20 cellular contexts compared by ENCODE assay signal in the genomic region with DNA sequence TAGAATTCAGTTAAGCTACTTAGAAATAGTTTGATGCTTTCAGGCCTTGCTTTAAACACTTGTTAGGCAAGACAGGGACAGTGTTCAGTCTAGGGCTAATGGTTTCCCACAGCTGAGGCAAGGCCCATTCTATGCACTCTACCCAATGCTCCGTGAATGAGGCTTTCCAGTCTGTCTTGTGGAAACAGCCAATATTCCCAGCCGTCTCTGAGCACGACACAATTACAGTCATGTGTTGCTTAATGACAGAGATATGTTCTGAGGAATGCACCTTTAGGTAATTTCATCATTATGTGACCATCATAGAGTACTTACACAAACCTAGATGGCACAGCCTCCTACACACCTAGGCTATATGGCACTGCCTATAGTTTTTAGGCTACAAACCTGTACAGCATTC.
"Had no signal": no experiment of that assay in that cellular context is flagged by ENCODE, and none has a peak within 500 bp of the region (broad histone marks: within the 10 kb centered on the region; RNA-seq: fewer than 3 reads in every experiment).

No MANE protein-coding gene starts in this region.

- H3K4me1 ChIP-seq: right atrium auricular region, sigmoid colon, suprapubic skin, thyroid gland, upper lobe of left lung, uterus had no signal

- H2AFZ ChIP-seq: hepatocyte had no signal

- H3K27me3 ChIP-seq: foreskin keratinocyte, hepatocyte, right atrium auricular region, sigmoid colon, suprapubic skin, thyroid gland, upper lobe of left lung, uterus had no signal

- H3K36me3 ChIP-seq: right atrium auricular region, sigmoid colon, suprapubic skin, thyroid gland, upper lobe of left lung, uterus had no signal

- H3K9me3 ChIP-seq: right atrium auricular region, sigmoid colon, suprapubic skin, thyroid gland, upper lobe of left lung, uterus had no signal

- H3K4me3 ChIP-seq: coronary artery, dorsolateral prefrontal cortex, hepatocyte, right atrium auricular region, sigmoid colon, skin epidermis, suprapubic skin, thyroid gland, upper lobe of left lung, uterus had no signal

- DNase-seq: dorsolateral prefrontal cortex; effector CD8-positive, alpha-beta T cell; erythroblast; foreskin keratinocyte; kidney glomerular epithelial cell; naive thymus-derived CD4-positive, alpha-beta T cell; nephron progenitor cell; posterior cingulate gyrus; sigmoid colon; stimulated activated CD4-positive, alpha-beta T cell treated with anti-CD3 and anti-CD28 coated beads, Interleukin-4, amount 100 ng/mL, for 1 hour; stimulated activated CD8-positive, alpha-beta memory T cell treated with anti-CD3 and anti-CD28 coated beads, Interleukin-4, amount 100 ng/mL, for 48 hours; stimulated activated naive CD8-positive, alpha-beta T cell treated with anti-CD3 and anti-CD28 coated beads, Interleukin-15, Interleukin-2, amounts not matched to agents 100 U/mL and 50 U/mL, for 24 hours; thyroid gland; upper lobe of left lung; uterus had no signal

- H3K4me2 ChIP-seq: hepatocyte had no signal

- H3K27ac ChIP-seq: coronary artery, foreskin keratinocyte, hepatocyte, right atrium auricular region, sigmoid colon, suprapubic skin, thyroid gland, upper lobe of left lung, uterus had no signal
